ENCODE assay signal across 22 cellular contexts in genomic region chr12:71878208-71878607, GRCh38.
"Had no signal": no experiment of that assay in that cellular context is flagged by ENCODE, and none has a peak within 500 bp of the region (broad histone marks: within the 10 kb centered on the region; RNA-seq: fewer than 3 reads in every experiment).

No MANE protein-coding gene starts in this region.

- ATAC-seq: gastroesophageal sphincter; left ventricle myocardium superior; mucosa of descending colon; naive thymus-derived CD8-positive, alpha-beta T cell; psoas muscle; stimulated activated naive B cell treated with anti-CD40 and anti-IgM and Interleukin-4, amounts not matched to agents 10 μg/mL and 1 μg/mL and 100 μg/mL, for 72 hours; stimulated activated naive CD8-positive, alpha-beta T cell treated with anti-CD3 and anti-CD28 coated beads, Interleukin-15, amount 100 ng/mL, for 72 hours had no signal

- H3K4me3 ChIP-seq: colonic mucosa, esophagus squamous epithelium, gastroesophageal sphincter, mucosa of descending colon, psoas muscle, sigmoid colon, skin epidermis, testis, tibial nerve had no signal

- H3K9me3 Mint-ChIP-seq: immature natural killer cell; naive thymus-derived CD8-positive, alpha-beta T cell; stimulated activated naive B cell treated with anti-CD40 and anti-IgM and Interleukin-4, amounts not matched to agents 10 μg/mL and 1 μg/mL and 100 μg/mL, for 72 hours; stimulated activated naive CD8-positive, alpha-beta T cell treated with anti-CD3 and anti-CD28 coated beads, Interleukin-15, amount 100 ng/mL, for 72 hours had no signal

- H3K27ac ChIP-seq: colonic mucosa, esophagus squamous epithelium, gastroesophageal sphincter, parathyroid adenoma, psoas muscle, sigmoid colon, testis, tibial nerve had no signal

- H3K9ac ChIP-seq: parathyroid adenoma had no signal

- H3K4me1 ChIP-seq: colonic mucosa had no signal

- H3K27me3 ChIP-seq: colonic mucosa, esophagus squamous epithelium, gastroesophageal sphincter, sigmoid colon, testis, tibial nerve had no signal

- H3K4me3 Mint-ChIP-seq: immature natural killer cell; naive thymus-derived CD8-positive, alpha-beta T cell; stimulated activated naive B cell treated with anti-CD40 and anti-IgM and Interleukin-4, amounts not matched to agents 10 μg/mL and 1 μg/mL and 100 μg/mL, for 72 hours; stimulated activated naive CD8-positive, alpha-beta T cell treated with anti-CD3 and anti-CD28 coated beads, Interleukin-15, amount 100 ng/mL, for 72 hours had no signal

- H3K27me3 Mint-ChIP-seq: naive thymus-derived CD8-positive, alpha-beta T cell; stimulated activated naive B cell treated with anti-CD40 and anti-IgM and Interleukin-4, amounts not matched to agents 10 μg/mL and 1 μg/mL and 100 μg/mL, for 72 hours; stimulated activated naive CD8-positive, alpha-beta T cell treated with anti-CD3 and anti-CD28 coated beads, Interleukin-15, amount 100 ng/mL, for 72 hours had no signal

- DNase-seq: cerebellar nuclear complex; colonic mucosa; esophagus squamous epithelium; foreskin fibroblast; glutamatergic neuron; immature natural killer cell; left ventricle myocardium superior; mucosa of descending colon; naive thymus-derived CD8-positive, alpha-beta T cell; occipital lobe; psoas muscle; retina; sigmoid colon; stimulated activated CD4-positive, alpha-beta T cell treated with anti-CD3 and anti-CD28 coated beads, Interleukin-2, amount 100 ng/mL, for 24 hours; stimulated activated CD4-positive, alpha-beta T cell treated with anti-CD3 and anti-CD28 coated beads, Interleukin-4, amount 100 ng/mL, for 4 hours; stimulated activated naive B cell treated with anti-CD40 and anti-IgM and Interleukin-4, amounts not matched to agents 10 μg/mL and 1 μg/mL and 100 μg/mL, for 72 hours; stimulated activated naive CD8-positive, alpha-beta T cell treated with anti-CD3 and anti-CD28 coated beads, Interleukin-15, amount 100 ng/mL, for 72 hours; testis had no signal

- H3K27ac Mint-ChIP-seq: stimulated activated naive CD8-positive, alpha-beta T cell treated with anti-CD3 and anti-CD28 coated beads, Interleukin-15, amount 100 ng/mL, for 72 hours had no signal
